Comparison of ENCODE assay signal across 1 cellular context in the genomic region with DNA sequence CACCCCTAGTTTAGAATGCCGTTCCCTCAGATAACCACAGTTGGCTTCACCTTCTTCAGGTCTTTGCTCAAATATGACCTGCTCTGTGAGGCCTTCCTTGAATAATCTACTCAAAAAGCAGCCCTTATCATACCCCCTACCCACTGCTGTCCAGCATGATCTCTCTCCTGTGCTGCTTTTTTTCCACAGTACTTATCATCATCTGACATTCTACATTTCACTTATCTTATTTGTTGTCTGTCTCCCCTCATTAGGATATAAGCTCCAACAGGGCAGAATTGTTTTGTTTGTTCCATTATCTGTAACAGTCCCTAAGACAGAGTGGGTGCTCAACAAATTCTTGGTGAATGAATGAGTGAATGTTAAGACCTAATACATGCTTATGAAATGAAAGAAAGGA.
A peak's percentile ranks its signal among the peaks of the same experiment; 100 is the strongest.
TF ChIP-seq lines count a peak whose summit lies in the region.

No MANE protein-coding gene starts in this region.

TF ChIP-seq in K562, 482 proteins besides CTCF, POLR2A, EP300 and RAD21 (continued from another document and continues in another):
- TF ChIP-seq ZC3H11A (IDR thresholded peaks at IDR 0.05; ENCODE audit: low read depth, low read length) (no peak), YY1 (IDR thresholded peaks at IDR 0.05; ENCODE audit: borderline replicate concordance in 1 of 3, control insufficient read depth in 1 of 3, extremely low read depth in 1 of 3, insufficient read depth in 3 of 3, insufficient read length in 1 of 3, insufficient replicate concordance in 2 of 3, low read depth in 1 of 3, low read length in 2 of 3) (no peak), DEAF1 (CRISPR knock-in tag; IDR thresholded peaks at IDR 0.05) (no peak), MCM5 (IDR thresholded peaks at IDR 0.05; ENCODE audit: low read depth) (no peak), ZHX1 (conservative IDR thresholded peaks at IDR 0.05; ENCODE audit: low read length) (no peak), MLLT1 (IDR thresholded peaks at IDR 0.05) (no peak; a peak in 1 of 4 replicates), GATAD2B (IDR thresholded peaks at IDR 0.05; ENCODE audit: borderline replicate concordance) (peak; percentile 53; the same call in 1 of the 2 replicates), ZNF639 (CRISPR knock-in tag; conservative IDR thresholded peaks at IDR 0.05 in 1 of 2, IDR thresholded peaks at IDR 0.05 in 1 of 2) (no peak), ZKSCAN8 (CRISPR knock-in tag; IDR thresholded peaks at IDR 0.05) (no peak), SNAPC5 (CRISPR knock-in tag; IDR thresholded peaks at IDR 0.05) (no peak), HIVEP1 (CRISPR knock-in tag; IDR thresholded peaks at IDR 0.05) (no peak), ILK (tag; IDR thresholded peaks at IDR 0.05; ENCODE audit: borderline replicate concordance, low read depth) (no peak), MXI1 (IDR thresholded peaks at IDR 0.05; ENCODE audit: low read depth, low read length) (no peak), ZNF124 (CRISPR knock-in tag; IDR thresholded peaks at IDR 0.05) (no peak), CBFB (CRISPR knock-in tag; IDR thresholded peaks at IDR 0.05) (no peak), STAG1 (CRISPR knock-in tag; IDR thresholded peaks at IDR 0.05; ENCODE audit: borderline replicate concordance) (no peak), FOSL1 (tag; conservative IDR thresholded peaks at IDR 0.05) (no peak), SPI1 (IDR thresholded peaks at IDR 0.05; ENCODE audit: borderline replicate concordance, low read depth, low read length) (no peak), ZNF311 (CRISPR knock-in tag; IDR thresholded peaks at IDR 0.05) (no peak), BCL6 (CRISPR knock-in tag; IDR thresholded peaks at IDR 0.05) (no peak), ZNF384 (IDR thresholded peaks at IDR 0.05; ENCODE audit: low read depth, low read length) (no peak), GTF2B (IDR thresholded peaks at IDR 0.05; ENCODE audit: extremely low read depth, insufficient read length) (no peak), CREB1 (IDR thresholded peaks at IDR 0.05) (peak; percentile 31; the same call in 1 of the 2 replicates), CREB1 (CRISPR knock-in tag; IDR thresholded peaks at IDR 0.05) (no peak), FOXA1 (IDR thresholded peaks at IDR 0.05; ENCODE audit: borderline replicate concordance) (no peak), SRSF9 (IDR thresholded peaks at IDR 0.05; ENCODE audit: borderline replicate concordance, low read depth, low read length) (no peak), ZNF354B (CRISPR knock-in tag; IDR thresholded peaks at IDR 0.05) (no peak), ZFPM2 (CRISPR knock-in tag; IDR thresholded peaks at IDR 0.05) (no peak), SOX6 (IDR thresholded peaks at IDR 0.05) (peak; percentile 84), SETDB1 (IDR thresholded peaks at IDR 0.05; ENCODE audit: low read length) (no peak), RUNX1 (IDR thresholded peaks at IDR 0.05; ENCODE audit: low read depth) (no peak), ZBTB12 (CRISPR knock-in tag; IDR thresholded peaks at IDR 0.05) (no peak), CTBP1 (IDR thresholded peaks at IDR 0.05; ENCODE audit: borderline replicate concordance) (no peak), TSHZ1 (CRISPR knock-in tag; IDR thresholded peaks at IDR 0.05) (no peak)
- TF ChIP-seq, protein P1, sequence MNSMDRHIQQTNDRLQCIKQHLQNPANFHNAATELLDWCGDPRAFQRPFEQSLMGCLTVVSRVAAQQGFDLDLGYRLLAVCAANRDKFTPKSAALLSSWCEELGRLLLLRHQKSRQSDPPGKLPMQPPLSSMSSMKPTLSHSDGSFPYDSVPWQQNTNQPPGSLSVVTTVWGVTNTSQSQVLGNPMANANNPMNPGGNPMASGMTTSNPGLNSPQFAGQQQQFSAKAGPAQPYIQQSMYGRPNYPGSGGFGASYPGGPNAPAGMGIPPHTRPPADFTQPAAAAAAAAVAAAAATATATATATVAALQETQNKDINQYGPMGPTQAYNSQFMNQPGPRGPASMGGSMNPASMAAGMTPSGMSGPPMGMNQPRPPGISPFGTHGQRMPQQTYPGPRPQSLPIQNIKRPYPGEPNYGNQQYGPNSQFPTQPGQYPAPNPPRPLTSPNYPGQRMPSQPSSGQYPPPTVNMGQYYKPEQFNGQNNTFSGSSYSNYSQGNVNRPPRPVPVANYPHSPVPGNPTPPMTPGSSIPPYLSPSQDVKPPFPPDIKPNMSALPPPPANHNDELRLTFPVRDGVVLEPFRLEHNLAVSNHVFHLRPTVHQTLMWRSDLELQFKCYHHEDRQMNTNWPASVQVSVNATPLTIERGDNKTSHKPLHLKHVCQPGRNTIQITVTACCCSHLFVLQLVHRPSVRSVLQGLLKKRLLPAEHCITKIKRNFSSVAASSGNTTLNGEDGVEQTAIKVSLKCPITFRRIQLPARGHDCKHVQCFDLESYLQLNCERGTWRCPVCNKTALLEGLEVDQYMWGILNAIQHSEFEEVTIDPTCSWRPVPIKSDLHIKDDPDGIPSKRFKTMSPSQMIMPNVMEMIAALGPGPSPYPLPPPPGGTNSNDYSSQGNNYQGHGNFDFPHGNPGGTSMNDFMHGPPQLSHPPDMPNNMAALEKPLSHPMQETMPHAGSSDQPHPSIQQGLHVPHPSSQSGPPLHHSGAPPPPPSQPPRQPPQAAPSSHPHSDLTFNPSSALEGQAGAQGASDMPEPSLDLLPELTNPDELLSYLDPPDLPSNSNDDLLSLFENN (IDR thresholded peaks at IDR 0.05; ENCODE audit: low read depth in 2 of 2, low read length in 2 of 2) = no peak
- TF ChIP-seq, protein P2, sequence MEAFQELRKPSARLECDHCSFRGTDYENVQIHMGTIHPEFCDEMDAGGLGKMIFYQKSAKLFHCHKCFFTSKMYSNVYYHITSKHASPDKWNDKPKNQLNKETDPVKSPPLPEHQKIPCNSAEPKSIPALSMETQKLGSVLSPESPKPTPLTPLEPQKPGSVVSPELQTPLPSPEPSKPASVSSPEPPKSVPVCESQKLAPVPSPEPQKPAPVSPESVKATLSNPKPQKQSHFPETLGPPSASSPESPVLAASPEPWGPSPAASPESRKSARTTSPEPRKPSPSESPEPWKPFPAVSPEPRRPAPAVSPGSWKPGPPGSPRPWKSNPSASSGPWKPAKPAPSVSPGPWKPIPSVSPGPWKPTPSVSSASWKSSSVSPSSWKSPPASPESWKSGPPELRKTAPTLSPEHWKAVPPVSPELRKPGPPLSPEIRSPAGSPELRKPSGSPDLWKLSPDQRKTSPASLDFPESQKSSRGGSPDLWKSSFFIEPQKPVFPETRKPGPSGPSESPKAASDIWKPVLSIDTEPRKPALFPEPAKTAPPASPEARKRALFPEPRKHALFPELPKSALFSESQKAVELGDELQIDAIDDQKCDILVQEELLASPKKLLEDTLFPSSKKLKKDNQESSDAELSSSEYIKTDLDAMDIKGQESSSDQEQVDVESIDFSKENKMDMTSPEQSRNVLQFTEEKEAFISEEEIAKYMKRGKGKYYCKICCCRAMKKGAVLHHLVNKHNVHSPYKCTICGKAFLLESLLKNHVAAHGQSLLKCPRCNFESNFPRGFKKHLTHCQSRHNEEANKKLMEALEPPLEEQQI (IDR thresholded peaks at IDR 0.05) = no peak
- TF ChIP-seq, protein P3, sequence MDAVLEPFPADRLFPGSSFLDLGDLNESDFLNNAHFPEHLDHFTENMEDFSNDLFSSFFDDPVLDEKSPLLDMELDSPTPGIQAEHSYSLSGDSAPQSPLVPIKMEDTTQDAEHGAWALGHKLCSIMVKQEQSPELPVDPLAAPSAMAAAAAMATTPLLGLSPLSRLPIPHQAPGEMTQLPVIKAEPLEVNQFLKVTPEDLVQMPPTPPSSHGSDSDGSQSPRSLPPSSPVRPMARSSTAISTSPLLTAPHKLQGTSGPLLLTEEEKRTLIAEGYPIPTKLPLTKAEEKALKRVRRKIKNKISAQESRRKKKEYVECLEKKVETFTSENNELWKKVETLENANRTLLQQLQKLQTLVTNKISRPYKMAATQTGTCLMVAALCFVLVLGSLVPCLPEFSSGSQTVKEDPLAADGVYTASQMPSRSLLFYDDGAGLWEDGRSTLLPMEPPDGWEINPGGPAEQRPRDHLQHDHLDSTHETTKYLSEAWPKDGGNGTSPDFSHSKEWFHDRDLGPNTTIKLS (IDR thresholded peaks at IDR 0.05; ENCODE audit: borderline replicate concordance, low read depth) = no peak
